ENCODE assay signal across 1 cellular context in the genomic region with DNA sequence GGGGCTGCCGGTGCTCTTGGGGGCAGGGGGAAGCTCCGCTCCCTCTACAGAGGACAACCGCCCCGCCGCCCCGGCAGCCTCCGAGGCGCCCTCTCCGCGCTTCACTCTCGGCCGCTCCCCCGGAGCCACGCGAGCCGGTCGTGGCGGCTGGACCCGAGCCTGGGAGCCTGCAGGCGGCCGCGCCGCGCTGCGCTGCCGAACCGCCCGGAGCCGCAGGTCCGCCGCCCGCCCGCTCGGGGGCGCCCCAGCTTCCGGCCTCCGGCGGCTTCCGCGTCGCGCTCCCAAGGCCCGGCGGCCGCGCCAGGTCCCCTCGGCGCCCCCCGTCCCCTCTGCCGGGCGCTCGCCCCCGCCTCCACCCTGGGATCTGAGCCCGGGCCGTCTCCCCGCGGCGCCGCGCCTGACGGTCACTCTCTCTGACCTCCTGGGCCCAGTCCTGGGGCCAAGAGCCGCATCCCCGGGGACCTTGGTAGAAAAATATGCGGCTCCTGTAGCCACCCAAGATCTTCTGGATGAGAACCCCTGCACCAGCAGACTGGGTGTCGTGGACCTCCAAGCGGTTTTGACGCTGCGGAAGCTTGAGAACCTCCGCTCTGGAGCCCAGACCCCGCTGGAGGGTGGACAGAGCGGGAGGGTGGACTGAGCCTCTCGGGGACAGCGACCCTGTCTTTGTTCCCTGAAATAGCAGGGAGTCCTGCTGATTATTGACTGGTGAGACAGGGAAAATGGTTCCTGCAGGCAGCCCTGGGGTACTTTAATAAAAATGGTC.
A peak's percentile ranks its signal among the peaks of the same experiment; 100 is the strongest.
TF ChIP-seq lines count a peak whose summit lies in the region.

No MANE protein-coding gene starts in this region.

TF ChIP-seq in K562, 482 proteins besides CTCF, POLR2A, EP300 and RAD21 (continued from another document and continues in another):
- TF ChIP-seq ZNF175 (CRISPR knock-in tag; IDR thresholded peaks at IDR 0.05; ENCODE audit: low read depth) (peak; percentile 16; the same call in 1 of the 2 replicates), RB1 (IDR thresholded peaks at IDR 0.05; ENCODE audit: low read depth) (peak; percentile 88), ZC3H4 (CRISPR knock-in tag; IDR thresholded peaks at IDR 0.05; ENCODE audit: borderline replicate concordance) (0 out of 2 replicates have a peak, but pooled peaks have one; percentile 13), CBX1 (IDR thresholded peaks at IDR 0.05; ENCODE audit: low read depth) (peak; percentile 63; the same call in 1 of the 2 replicates), NFRKB (IDR thresholded peaks at IDR 0.05; ENCODE audit: low read depth) (0 out of 2 replicates have a peak, but pooled peaks have one; percentile 22), CCNT2 (IDR thresholded peaks at IDR 0.05; ENCODE audit: borderline replicate concordance, extremely low read depth, insufficient read length, low read depth, low read length) (peak; percentile 75), NR3C1 (CRISPR knock-in tag; IDR thresholded peaks at IDR 0.05) (0 out of 2 replicates have a peak, but pooled peaks have one; percentile 49), NR2C2 (CRISPR knock-in tag; IDR thresholded peaks at IDR 0.05) (no peak), NR2C2 (tag; IDR thresholded peaks at IDR 0.05) (0 out of 2 replicates have a peak, but pooled peaks have one; percentile 44), UBTF (IDR thresholded peaks at IDR 0.05; ENCODE audit: borderline replicate concordance in 1 of 2, low read depth in 2 of 2, low read length in 2 of 2) (peak; percentile 79 to 84; a peak in 2 of 4 replicates), CC2D1A (IDR thresholded peaks at IDR 0.05) (no peak), MYC (IDR thresholded peaks at IDR 0.05; ENCODE audit: low read depth, low read length) (peak; percentile 63; the same call in 1 of the 2 replicates), MYC (CRISPR knock-in tag; IDR thresholded peaks at IDR 0.05; ENCODE audit: borderline replicate concordance, low read depth) (peak; percentile 50; the same call in 1 of the 2 replicates), ETV5 (CRISPR knock-in tag; IDR thresholded peaks at IDR 0.05; ENCODE audit: low read depth) (peak; percentile 61; the same call in 1 of the 2 replicates), GABPB2 (CRISPR knock-in tag; conservative IDR thresholded peaks at IDR 0.05) (no peak), HOMEZ (CRISPR knock-in tag; IDR thresholded peaks at IDR 0.05) (no peak), RBFOX2 (IDR thresholded peaks at IDR 0.05; ENCODE audit: low read depth, low read length) (peak; percentile 87), SMARCE1 (IDR thresholded peaks at IDR 0.05) (0 out of 2 replicates have a peak, but pooled peaks have one; percentile 18), KLF1 (tag; IDR thresholded peaks at IDR 0.05) (no peak), GABPA (tag; conservative IDR thresholded peaks at IDR 0.05; ENCODE audit: low read depth) (peak; percentile 93), BCOR (IDR thresholded peaks at IDR 0.05) (no peak), ATF7 (IDR thresholded peaks at IDR 0.05) (peak; percentile 51), TCF7L2 (IDR thresholded peaks at IDR 0.05; ENCODE audit: low read depth, low read length) (no peak), TRIM25 (IDR thresholded peaks at IDR 0.05; ENCODE audit: borderline replicate concordance) (no peak), E2F6 (IDR thresholded peaks at IDR 0.05; ENCODE audit: borderline replicate concordance in 1 of 2, extremely low read depth in 1 of 2, insufficient read depth in 1 of 2, insufficient read length in 1 of 2, low read depth in 1 of 2, low read length in 1 of 2, poor library complexity in 1 of 2, severe bottlenecking in 1 of 2) (peak; percentile 37 to 87), E2F1 (CRISPR knock-in tag; IDR thresholded peaks at IDR 0.05) (peak; percentile 63; the same call in 1 of the 2 replicates), ZFP30 (CRISPR knock-in tag; IDR thresholded peaks at IDR 0.05; ENCODE audit: borderline replicate concordance) (no peak), MIER1 (IDR thresholded peaks at IDR 0.05; ENCODE audit: low read depth) (no peak), SIN3A (IDR thresholded peaks at IDR 0.05; ENCODE audit: borderline replicate concordance in 2 of 2, control insufficient read depth in 1 of 2, low read depth in 2 of 2, low read length in 2 of 2) (peak in 1 of 2 experiments; percentile 56; a peak in 1 of 4 replicates), POLR2G (IDR thresholded peaks at IDR 0.05; ENCODE audit: low read depth, low read length) (peak; percentile 94), KDM1A (IDR thresholded peaks at IDR 0.05) (no peak), ERF (CRISPR knock-in tag; IDR thresholded peaks at IDR 0.05) (peak; percentile 71; the same call in 1 of the 2 replicates), PML (IDR thresholded peaks at IDR 0.05; ENCODE audit: low read length) (peak; percentile 68; the same call in 1 of the 2 replicates), ZNF766 (CRISPR knock-in tag; conservative IDR thresholded peaks at IDR 0.05) (no peak), GMEB1 (CRISPR knock-in tag; IDR thresholded peaks at IDR 0.05) (peak; percentile 29; the same call in 1 of the 2 replicates), ELF1 (tag; IDR thresholded peaks at IDR 0.05) (peak; percentile 95), RCOR1 (IDR thresholded peaks at IDR 0.05; ENCODE audit: borderline replicate concordance in 1 of 2, low read depth in 2 of 2, low read length in 2 of 2) (0 out of 4 replicates have a peak, but pooled peaks of 1 of the 2 experiments have one; percentile 37), ARID2 (IDR thresholded peaks at IDR 0.05) (no peak), KDM5B (IDR thresholded peaks at IDR 0.05; ENCODE audit: insufficient replicate concordance, low read depth, low read length) (peak; percentile 45), ILF3 (IDR thresholded peaks at IDR 0.05; ENCODE audit: borderline replicate concordance) (no peak), TAF1 (IDR thresholded peaks at IDR 0.05; ENCODE audit: control insufficient read depth, extremely low read depth, insufficient read depth, low read length, severe bottlenecking) (peak; percentile 71), SUPT5H (IDR thresholded peaks at IDR 0.05) (peak; percentile 68)
- TF ChIP-seq, protein P1, sequence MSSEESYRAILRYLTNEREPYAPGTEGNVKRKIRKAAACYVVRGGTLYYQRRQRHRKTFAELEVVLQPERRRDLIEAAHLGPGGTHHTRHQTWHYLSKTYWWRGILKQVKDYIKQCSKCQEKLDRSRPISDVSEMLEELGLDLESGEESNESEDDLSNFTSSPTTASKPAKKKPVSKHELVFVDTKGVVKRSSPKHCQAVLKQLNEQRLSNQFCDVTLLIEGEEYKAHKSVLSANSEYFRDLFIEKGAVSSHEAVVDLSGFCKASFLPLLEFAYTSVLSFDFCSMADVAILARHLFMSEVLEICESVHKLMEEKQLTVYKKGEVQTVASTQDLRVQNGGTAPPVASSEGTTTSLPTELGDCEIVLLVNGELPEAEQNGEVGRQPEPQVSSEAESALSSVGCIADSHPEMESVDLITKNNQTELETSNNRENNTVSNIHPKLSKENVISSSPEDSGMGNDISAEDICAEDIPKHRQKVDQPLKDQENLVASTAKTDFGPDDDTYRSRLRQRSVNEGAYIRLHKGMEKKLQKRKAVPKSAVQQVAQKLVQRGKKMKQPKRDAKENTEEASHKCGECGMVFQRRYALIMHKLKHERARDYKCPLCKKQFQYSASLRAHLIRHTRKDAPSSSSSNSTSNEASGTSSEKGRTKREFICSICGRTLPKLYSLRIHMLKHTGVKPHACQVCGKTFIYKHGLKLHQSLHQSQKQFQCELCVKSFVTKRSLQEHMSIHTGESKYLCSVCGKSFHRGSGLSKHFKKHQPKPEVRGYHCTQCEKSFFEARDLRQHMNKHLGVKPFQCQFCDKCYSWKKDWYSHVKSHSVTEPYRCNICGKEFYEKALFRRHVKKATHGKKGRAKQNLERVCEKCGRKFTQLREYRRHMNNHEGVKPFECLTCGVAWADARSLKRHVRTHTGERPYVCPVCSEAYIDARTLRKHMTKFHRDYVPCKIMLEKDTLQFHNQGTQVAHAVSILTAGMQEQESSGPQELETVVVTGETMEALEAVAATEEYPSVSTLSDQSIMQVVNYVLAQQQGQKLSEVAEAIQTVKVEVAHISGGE (CRISPR knock-in tag; IDR thresholded peaks at IDR 0.05), result peak in 2 of 3 experiments; percentile 55 to 87; a peak in 3 of 6 replicates
